25 cellular contexts compared by ENCODE assay signal in the genomic region with DNA sequence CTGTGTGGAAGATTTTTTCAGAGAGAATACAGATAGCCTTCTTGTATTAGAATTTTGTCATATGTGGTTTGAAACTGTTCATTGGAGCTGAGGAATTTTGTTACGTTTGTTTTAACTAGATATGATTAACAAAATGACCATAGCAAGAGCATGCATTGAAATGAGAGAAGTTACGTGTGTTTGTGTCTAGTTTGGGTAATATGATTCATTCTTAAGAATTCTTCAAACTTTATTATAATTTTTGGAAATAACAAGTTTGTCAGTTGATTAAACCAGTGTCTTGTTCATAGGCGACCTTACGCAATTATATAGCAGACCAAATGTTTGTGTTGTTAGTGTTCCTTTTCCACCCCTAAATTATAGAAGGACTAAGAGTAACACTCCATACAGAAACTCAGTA. TPM values are rescaled to one million over a fixed set of nuclear protein-coding genes. Genes with fewer than 3 reads are reported as not detected.
A peak's percentile ranks its signal among the peaks of the same experiment; 100 is the strongest.
DNase-seq lines count a peak whose midpoint lies in the region; ATAC-seq, FAIRE-seq and TF ChIP-seq lines count a peak whose summit lies in the region.
"Had no signal": no experiment of that assay in that cellular context is flagged by ENCODE, and none has a peak within 500 bp of the region (broad histone marks: within the 10 kb centered on the region; RNA-seq: fewer than 3 reads in every experiment).

No MANE protein-coding gene starts in this region.

- H3K27me3 Mint-ChIP-seq in progenitor cell of endocrine pancreas, result no peaks in the 10 kb centered on the region
- H3K27me3 Mint-ChIP-seq: CD4-positive, alpha-beta T cell; stimulated activated naive CD8-positive, alpha-beta T cell treated with anti-CD3 and anti-CD28 coated beads, Interleukin-15, Interleukin-2, amounts not matched to agents 100 ng/mL and 50 ng/mL, for 24 hours had no signal

- H3K4me3 Mint-ChIP-seq in progenitor cell of endocrine pancreas (ENCODE audit: low read depth), result peak overlapping the region; percentile 64
- H3K4me3 Mint-ChIP-seq: CD4-positive, alpha-beta T cell; natural killer cell; stimulated activated naive CD8-positive, alpha-beta T cell treated with anti-CD3 and anti-CD28 coated beads, Interleukin-15, Interleukin-2, amounts not matched to agents 100 ng/mL and 50 ng/mL, for 24 hours had no signal

- peak overlapping the region; percentile 93 for H3K27ac Mint-ChIP-seq in progenitor cell of endocrine pancreas
- H3K27ac Mint-ChIP-seq: CD4-positive, alpha-beta T cell; natural killer cell; stimulated activated naive CD8-positive, alpha-beta T cell treated with anti-CD3 and anti-CD28 coated beads, Interleukin-15, Interleukin-2, amounts not matched to agents 100 ng/mL and 50 ng/mL, for 24 hours had no signal

- no peak for ATAC-seq in GM18511 (IDR thresholded peaks at IDR 0.05; ENCODE audit: unreplicated experiment)
- no peak for ATAC-seq in stimulated activated naive CD8-positive, alpha-beta T cell treated with anti-CD3 and anti-CD28 coated beads, Interleukin-15, Interleukin-2, amounts not matched to agents 100 U/mL and 50 U/mL, for 24 hours
- ATAC-seq: gastrocnemius medialis, natural killer cell had no signal

- FAIRE-seq in RCC 7860 (lab: Jason Lieb, UNC), result peak; percentile 71

- TF ChIP-seq CTCF in progenitor cell of endocrine pancreas (IDR thresholded peaks at IDR 0.05; ENCODE audit: unreplicated experiment), result no peak

- H3K4me1 Mint-ChIP-seq in progenitor cell of endocrine pancreas (ENCODE audit: low read depth), result peaks cover 34% of the 10 kb centered on the region

- H3K9me3 Mint-ChIP-seq in progenitor cell of endocrine pancreas (ENCODE audit: low read depth), result no peaks in the 10 kb centered on the region
- H3K9me3 Mint-ChIP-seq: CD4-positive, alpha-beta T cell; natural killer cell; stimulated activated naive CD8-positive, alpha-beta T cell treated with anti-CD3 and anti-CD28 coated beads, Interleukin-15, Interleukin-2, amounts not matched to agents 100 ng/mL and 50 ng/mL, for 24 hours had no signal

- DNase-seq in EL (peak; percentile 18), RCC 7860 (ENCODE audit: low spot score) (peak; percentile 30), fibroblast of peridontal ligament (ENCODE audit: extremely low read depth) (peak; percentile 57), progenitor cell of endocrine pancreas (ENCODE audit: low spot score, unreplicated experiment) (no peak), DMS 273 (lab: John Stamatoyannopoulos, UW; ENCODE audit: unreplicated experiment) (no peak), NCI-H1436 treated with DMSO at 0.1 percent for 48 hours (lab: John Stamatoyannopoulos, UW) (no peak)
- DNase-seq in stimulated activated naive CD8-positive, alpha-beta T cell treated with anti-CD3 and anti-CD28 coated beads, Interleukin-15, Interleukin-2, amounts not matched to agents 100 U/mL and 50 U/mL, for 24 hours, result no peak
- DNase-seq: activated CD4-positive, alpha-beta T cell treated with anti-CD3 and anti-CD28 coated beads, Interleukin-2, amount 50 U/mL, for 4 hours; activated gamma-delta T cell; CD4-positive, alpha-beta T cell; DMS79 treated with DMSO at 0.1 percent for 48 hours; gastrocnemius medialis; MM.1S; natural killer cell; NCI-H187; NCI-H774; posterior cingulate gyrus; SIG-M5; stimulated activated CD4-positive, alpha-beta T cell treated with anti-CD3 and anti-CD28 coated beads, Interleukin-2, amount 100 ng/mL, for 48 hours had no signal

- H3K36me3 Mint-ChIP-seq in progenitor cell of endocrine pancreas (ENCODE audit: insufficient read depth), result peaks cover 30% of the 10 kb centered on the region
- H3K36me3 Mint-ChIP-seq: natural killer cell had no signal

RNA-seq across cellular contexts. Expression of a gene that starts 5.5 kb away (rescaled TPM):
- 65.4 and 69.2 TPM in 2 replicates for total RNA-seq in progenitor cell of endocrine pancreas

RNA-seq across cellular contexts. Expression of a gene that starts 18.5 kb away (rescaled TPM):
- not detected in 2 replicates for total RNA-seq in progenitor cell of endocrine pancreas
- total RNA-seq: cardiac septum; CD4-positive, alpha-beta T cell; epithelial cell of proximal tubule; gastrocnemius medialis; mesenteric fat pad; tibial nerve had no signal

Comparison
In these comparisons a context has a peak if more than half of its experiments do, and no peak if none do; other contexts are left out.
1. DNase-seq: peak in EL (single experiment), RCC 7860 (single experiment) and fibroblast of peridontal ligament (single experiment); none in progenitor cell of endocrine pancreas (single experiment), DMS 273 (single experiment), stimulated activated naive CD8-positive, alpha-beta T cell treated with anti-CD3 and anti-CD28 coated beads, Interleukin-15, Interleukin-2, amounts not matched to agents 100 U/mL and 50 U/mL, for 24 hours (single experiment) and NCI-H1436 treated with DMSO at 0.1 percent for 48 hours (single experiment).